Comparison of ENCODE assay signal across 1 cellular context in the genomic region with DNA sequence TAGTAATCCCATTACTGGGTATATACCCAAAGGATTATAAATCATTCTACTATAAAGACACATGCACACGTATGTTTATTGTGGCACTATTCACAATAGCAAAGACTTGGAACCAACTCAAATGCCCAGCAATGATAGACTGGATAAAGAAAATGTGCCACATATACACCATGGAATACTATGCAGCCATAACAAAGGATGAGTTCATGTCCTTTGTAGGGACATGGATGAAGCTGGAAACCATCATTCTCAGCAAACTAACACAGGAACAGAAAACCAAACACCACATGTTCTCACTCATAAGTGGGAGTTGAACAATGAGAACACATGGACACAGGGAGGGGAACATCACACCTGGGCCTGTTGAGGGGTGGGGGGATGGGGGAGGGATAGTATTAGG.
A peak's percentile ranks its signal among the peaks of the same experiment; 100 is the strongest.
TF ChIP-seq lines count a peak whose summit lies in the region.
"Not testable (repeated sequence)": the region's sequence is repeated elsewhere in the genome, so short reads cannot be mapped to it uniquely, and the experiment has no call there.

No MANE protein-coding gene starts in this region.

- not testable (repeated sequence) for H3K36me3 ChIP-seq in HEK293 (ENCODE audit: control insufficient read depth in 2 of 2, insufficient read depth in 1 of 2, low read length in 2 of 2)

- not testable (repeated sequence) for H3K9me3 ChIP-seq in HEK293 (ENCODE audit: control insufficient read depth, insufficient read depth, low read depth, low read length)

- H3K4me3 ChIP-seq in HEK293 (ENCODE audit: low read depth, low read length): not testable (repeated sequence)

- not testable (repeated sequence) for TF ChIP-seq CTCF in HEK293 (tag by site-specific recombination; IDR thresholded peaks at IDR 0.05)

- POLR2A ChIA-PET in HEK293 (lab: Yijun Ruan, JAX): not testable (repeated sequence)

- CTCF ChIA-PET in HEK293 (lab: Yijun Ruan, JAX): not testable (repeated sequence)

- H3K4me1 ChIP-seq in HEK293 (ENCODE audit: control insufficient read depth, insufficient read depth, low read length): peaks cover 33% of the 10 kb centered on the region

- H3K27ac ChIP-seq in HEK293 (ENCODE audit: extremely low read depth, low read depth, low read length): not testable (repeated sequence)

TF ChIP-seq in HEK293, 187 proteins besides CTCF, POLR2A, EP300 and RAD21:
- TF ChIP-seq, protein P1, sequence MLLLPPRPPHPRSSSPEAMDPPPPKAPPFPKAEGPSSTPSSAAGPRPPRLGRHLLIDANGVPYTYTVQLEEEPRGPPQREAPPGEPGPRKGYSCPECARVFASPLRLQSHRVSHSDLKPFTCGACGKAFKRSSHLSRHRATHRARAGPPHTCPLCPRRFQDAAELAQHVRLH (tag by site-specific recombination; IDR thresholded peaks at IDR 0.05): 0 out of 2 replicates have a peak, but pooled peaks have one; percentile 38
- peak; percentile 94 for TF ChIP-seq ZNF146 (tag by site-specific recombination; IDR thresholded peaks at IDR 0.05)
